In genomic region chr22:36398602-36399472, GRCh38 we compare ENCODE assay signal across 12 cellular contexts. TPM values are rescaled to one million over a fixed set of nuclear protein-coding genes. Genes with fewer than 3 reads are reported as not detected.
DNase-seq lines count a peak whose midpoint lies in the region; ATAC-seq, FAIRE-seq and TF ChIP-seq lines count a peak whose summit lies in the region.
"Had no signal": no experiment of that assay in that cellular context is flagged by ENCODE, and none has a peak within 500 bp of the region (broad histone marks: within the 10 kb centered on the region; RNA-seq: fewer than 3 reads in every experiment).

No MANE protein-coding gene starts in this region.

- no peaks in the 10 kb centered on the region for H3K27me3 ChIP-seq in ACC112 (ENCODE audit: insufficient read depth, low read length)
- no peaks in the 10 kb centered on the region for H3K27me3 ChIP-seq in HCT116 (ENCODE audit: insufficient read depth, low read length)
- no peaks in the 10 kb centered on the region for H3K27me3 ChIP-seq in HepG2 (ENCODE audit: control insufficient read depth in 1 of 2, insufficient read depth in 2 of 2, low read length in 2 of 2)
- H3K27me3 ChIP-seq: body of pancreas, heart right ventricle had no signal

- POLR2A ChIA-PET in HCT116 (lab: Charles Lee) (interaction anchor here (1.3 to 4.2 kb wide), 2 partner anchors 11 to 12 kb away, joined by 3 to 17 read pairs; partner anchors contain the start of gene MYH9), HepG2 (lab: Yijun Ruan, JAX) (interaction anchor here (0.7 to 4.2 kb wide), 6 partner anchors 11 to 83 kb away, joined by 3 to 26 read pairs (median 3); partner anchors contain the start of genes MYH9 and TXN2)

- H4K20me1 ChIP-seq in HCT116 (ENCODE audit: insufficient read depth) (no peaks in the 10 kb centered on the region), HepG2 (ENCODE audit: insufficient read depth, low read length) (no peaks in the 10 kb centered on the region)

- no peak overlapping the region for H3K9ac ChIP-seq in HCT116 (ENCODE audit: low read length)
- H3K9ac ChIP-seq in HepG2 (ENCODE audit: insufficient read depth, low read depth, low read length), result no peak overlapping the region

- TF ChIP-seq POLR2A in HCT116 (IDR thresholded peaks at IDR 0.05; ENCODE audit: borderline replicate concordance, extremely low read depth, insufficient read depth, insufficient read length), result no peak
- TF ChIP-seq POLR2A in HepG2 (IDR thresholded peaks at IDR 0.05; ENCODE audit: insufficient read depth in 1 of 2, low read depth in 2 of 2, low read length in 2 of 2), result no peak

- ATAC-seq in HCT116 (0 out of 2 replicates have a peak, but pooled peaks have one; percentile 6), HepG2 (no peak; the same call in 2 of the 3 replicates), Right ventricle myocardium inferior (no peak), HG03175 (IDR thresholded peaks at IDR 0.05; ENCODE audit: unreplicated experiment) (no peak)
- ATAC-seq: body of pancreas had no signal

- H2AFZ ChIP-seq in ACC112 (ENCODE audit: low read length, unreplicated experiment) (no peak overlapping the region), HCT116 (ENCODE audit: low read depth, low read length, poor library complexity, severe bottlenecking) (no peak overlapping the region), HepG2 (ENCODE audit: low read length) (no peak overlapping the region)

- TF ChIP-seq RAD21 in HCT116 (IDR thresholded peaks at IDR 0.05; ENCODE audit: low read depth) (no peak), HepG2 (CRISPR knock-in tag; IDR thresholded peaks at IDR 0.05) (no peak)

- WGBS in HepG2 (ENCODE audit: low lambda C conversion rate), result 51% methylated on average over 10 of the region's 10 CpGs

- no peaks in the 10 kb centered on the region for H3K9me3 ChIP-seq in HCT116 (ENCODE audit: control insufficient read depth in 1 of 2, insufficient read depth in 1 of 2, low read depth in 1 of 2, low read length in 2 of 2)
- H3K9me3 ChIP-seq in HepG2 (ENCODE audit: low read length), result no peaks in the 10 kb centered on the region
- H3K9me3 ChIP-seq: body of pancreas, heart right ventricle had no signal

- no peak overlapping the region for H3K4me3 ChIP-seq in ACC112 (ENCODE audit: low read depth, low read length)
- peak overlapping the region in 1 of 2 experiments; percentile 13; a peak in 1 of 4 replicates for H3K4me3 ChIP-seq in HCT116 (replicated peaks in 1 of 2; ENCODE audit: low read depth in 1 of 2, low read length in 2 of 2)
- no peak overlapping the region for H3K4me3 ChIP-seq in HepG2 (replicated peaks in 1 of 3; ENCODE audit: insufficient read depth in 1 of 3, low read depth in 2 of 3, low read length in 3 of 3)
- H3K4me3 ChIP-seq: body of pancreas, heart right ventricle had no signal

- BruUV-seq in HCT116 (replicated peaks; lab: Mats Ljungman, UMichigan) (no TSS peak), HepG2 (replicated peaks; lab: Mats Ljungman, UMichigan) (no TSS peak)

- no peak for FAIRE-seq in HepG2 (lab: Jason Lieb, UNC)

- no peaks in the 10 kb centered on the region for H3K9me2 ChIP-seq in HCT116 (ENCODE audit: insufficient read depth)

- RAD21 ChIA-PET in HCT116 (lab: Charles Lee; ENCODE audit: low non-redundant PET in 1 of 2, low total read pairs in 2 of 2, uncharacterized antibody in 2 of 2, unreplicated experiment in 2 of 2), result no interaction called here

- CTCF ChIA-PET in HCT116 (lab: Charles Lee) (no interaction called here), HepG2 (lab: Yijun Ruan, JAX; ENCODE audit: low intra/inter-chr PET ratio, low total read pairs) (no interaction called here)

- peak overlapping the region; percentile 59 for H3K4me2 ChIP-seq in HCT116 (ENCODE audit: low read length)
- peak overlapping the region; percentile 38 for H3K4me2 ChIP-seq in HepG2 (ENCODE audit: low read depth, low read length)

- in situ Hi-C loops in HepG2 (cut with HindIII; ENCODE audit: extremely low pct_ligation_motif_present, low pct_unique_long_range_greater_than_20kb), result no loop called here

- H3K36me3 ChIP-seq in ACC112 (ENCODE audit: insufficient read depth, low read length) (no peaks in the 10 kb centered on the region), HCT116 (ENCODE audit: control insufficient read depth in 1 of 2, insufficient read depth in 2 of 2, low read length in 2 of 2) (no peaks in the 10 kb centered on the region), HepG2 (replicated peaks in 1 of 2; ENCODE audit: control insufficient read depth in 1 of 2, insufficient read depth in 2 of 2, low read length in 2 of 2) (no peaks in the 10 kb centered on the region)
- H3K36me3 ChIP-seq: heart right ventricle had no signal

- TF ChIP-seq CTCF in HCT116 (IDR thresholded peaks at IDR 0.05 in 2 of 3, conservative IDR thresholded peaks at IDR 0.05 in 1 of 3; ENCODE audit: borderline replicate concordance in 1 of 3, insufficient read depth in 1 of 3, low read depth in 2 of 3, low read length in 2 of 3) (no peak), HepG2 (CRISPR knock-in tag; IDR thresholded peaks at IDR 0.05) (no peak)

- H3K79me2 ChIP-seq in ACC112 (ENCODE audit: control insufficient read depth, insufficient read depth, low read length, unreplicated experiment) (no peaks in the 10 kb centered on the region), HCT116 (ENCODE audit: insufficient read depth, low read length) (no peaks in the 10 kb centered on the region), HepG2 (ENCODE audit: insufficient read depth, low read length) (no peaks in the 10 kb centered on the region)

- H3K4me1 ChIP-seq in ACC112 (ENCODE audit: control insufficient read depth, insufficient read depth, low read length, unreplicated experiment) (peaks cover 34% of the 10 kb centered on the region), HCT116 (ENCODE audit: control insufficient read depth in 1 of 2, insufficient read depth in 2 of 2, low read length in 2 of 2) (peaks cover 23 to 48% of the 10 kb centered on the region in 2 experiments), HepG2 (ENCODE audit: insufficient read depth, low read length) (peaks cover 49% of the 10 kb centered on the region)

- no peak for DNase-seq in HCT116 (ENCODE audit: low read depth, low spot score)
- DNase-seq in astrocyte of the hippocampus (ENCODE audit: low read depth, low spot score), result peak; percentile 53
- DNase-seq in HepG2 (ENCODE audit: low spot score), result peak; percentile 51
- DNase-seq in retina, result no peak
- DNase-seq in Right ventricle myocardium inferior (ENCODE audit: missing footprints), result no peak
- no peak for DNase-seq in NCI-H1436 (lab: John Stamatoyannopoulos, UW)
- DNase-seq: activated CD4-positive, alpha-beta T cell treated with anti-CD3 and anti-CD28 coated beads for 4 hours; body of pancreas; heart right ventricle; NCI-H1417 treated with DMSO at 0.1 percent for 48 hours had no signal

- intact Hi-C loops in HCT116 (cut with micrococcal nuclease) (no loop called here), HepG2 (cut with micrococcal nuclease; ENCODE audit: unreplicated experiment) (no loop called here), Right ventricle myocardium inferior (cut with DNase I) (no loop called here)

- TF ChIP-seq EP300 in HepG2 (IDR thresholded peaks at IDR 0.05; ENCODE audit: low read depth in 2 of 2, low read length in 2 of 2), result no peak
- no peak for TF ChIP-seq EP300 in HepG2 (CRISPR knock-in tag; IDR thresholded peaks at IDR 0.05; ENCODE audit: borderline replicate concordance)

- H3K27ac ChIP-seq in ACC112 (ENCODE audit: low read depth, low read length) (peak overlapping the region; percentile 73), HCT116 (ENCODE audit: low read depth, low read length) (no peak overlapping the region), HepG2 (ENCODE audit: extremely low read length, insufficient read depth, low read length) (no peak overlapping the region)
- H3K27ac ChIP-seq: body of pancreas had no signal

TF ChIP-seq in HCT116, 20 proteins besides CTCF, POLR2A, EP300 and RAD21 (continues in another document):
- TF ChIP-seq MAX (IDR thresholded peaks at IDR 0.05), result no peak

TF ChIP-seq in HepG2, 621 proteins besides CTCF, POLR2A, EP300 and RAD21 (continues in another document):
- TF ChIP-seq KDM3A (CRISPR knock-in tag; IDR thresholded peaks at IDR 0.05; ENCODE audit: low read depth) (no peak), ZNF709 (CRISPR knock-in tag; IDR thresholded peaks at IDR 0.05) (no peak), GABPA (IDR thresholded peaks at IDR 0.05; ENCODE audit: low read depth, low read length) (no peak), GABPA (CRISPR knock-in tag; IDR thresholded peaks at IDR 0.05; ENCODE audit: low read depth) (no peak), ADNP (CRISPR knock-in tag; IDR thresholded peaks at IDR 0.05) (no peak), ZNF10 (CRISPR knock-in tag; IDR thresholded peaks at IDR 0.05; ENCODE audit: borderline replicate concordance, low read depth) (no peak), CHD2 (IDR thresholded peaks at IDR 0.05; ENCODE audit: low read depth, low read length) (no peak), ZNF501 (CRISPR knock-in tag; IDR thresholded peaks at IDR 0.05) (no peak), CEBPG (CRISPR knock-in tag; IDR thresholded peaks at IDR 0.05) (no peak), YEATS2 (CRISPR knock-in tag; IDR thresholded peaks at IDR 0.05; ENCODE audit: borderline replicate concordance) (no peak)

RNA-seq across cellular contexts. Expression of gene MYH9, which starts 11.1 kb away (rescaled TPM):
- 258 TPM for total RNA-seq in HCT116 (2021; ENCODE audit: unreplicated experiment)
- polyA plus RNA-seq in HCT116 (2012), result 205 and 249 TPM in 2 replicates
- 98.5 and 125 TPM in 2 replicates for total RNA-seq in HepG2 (2016; rRNA removed; fragmentation: Illumina TruSeq; extraction: Trizol)
- total RNA-seq in HepG2 (2016; cell fraction: cytosol; rRNA removed; fragmentation: Illumina TruSeq; extraction: Trizol; ENCODE audit: low read depth), result 28.5 and 28.7 TPM in 2 replicates
- total RNA-seq in HepG2 (2016; cell fraction: insoluble cytoplasmic fraction; rRNA removed; fragmentation: Illumina TruSeq; extraction: Trizol), result 92.9 and 102 TPM in 2 replicates
- total RNA-seq in HepG2 (2016; cell fraction: membrane; rRNA removed; fragmentation: Illumina TruSeq; extraction: Trizol), result 39.3 and 47.1 TPM in 2 replicates
- 73.0 and 81.6 TPM in 2 replicates for total RNA-seq in HepG2 (2016; cell fraction: nucleus; rRNA removed; fragmentation: Illumina TruSeq; extraction: Trizol)
- 50.7 and 60.6 TPM in 2 replicates for polyA plus RNA-seq in HepG2 (2011; rRNA removed)
- polyA plus RNA-seq in HepG2 (2011; cell fraction: cytosol; rRNA removed), result 31.6 and 39.3 TPM in 2 replicates
- 68.4 and 91.3 TPM in 2 replicates for polyA plus RNA-seq in HepG2 (2011; cell fraction: nucleus; rRNA removed)
- polyA plus RNA-seq in HepG2 (2012), result 88.3 and 93.4 TPM in 2 replicates
- 3.6 and 4.2 TPM in 2 replicates for polyA plus RNA-seq in HepG2 (2016; cell fraction: cytosol; fragmentation: Illumina TruSeq; extraction: Trizol; ENCODE audit: low read depth)
- polyA plus RNA-seq in HepG2 (2016; cell fraction: insoluble cytoplasmic fraction; fragmentation: Illumina TruSeq; extraction: Trizol; ENCODE audit: low read depth), result 72.0 and 110 TPM in 2 replicates
- 8.1 and 11.6 TPM in 2 replicates for polyA plus RNA-seq in HepG2 (2016; cell fraction: membrane; fragmentation: Illumina TruSeq; extraction: Trizol; ENCODE audit: low read depth)
- 106 and 113 TPM in 2 replicates for polyA plus RNA-seq in HepG2 (2016; cell fraction: nucleus; fragmentation: Illumina TruSeq; extraction: Trizol; ENCODE audit: insufficient read depth, low read depth)
- 124 and 180 TPM in 2 replicates for polyA minus RNA-seq in HepG2 (2011; rRNA and poly(A)+ RNA removed; ENCODE audit: low replicate concordance)
- polyA minus RNA-seq in HepG2 (2011; cell fraction: cytosol; rRNA and poly(A)+ RNA removed), result 125 and 176 TPM in 2 replicates
- 61.9 and 97.5 TPM in 2 replicates for polyA minus RNA-seq in HepG2 (2011; cell fraction: nucleus; rRNA and poly(A)+ RNA removed)
- total RNA-seq in Right ventricle myocardium inferior, result 180 TPM

Comparison
In these comparisons a context has a peak if more than half of its experiments do, and no peak if none do; other contexts are left out.
1. DNase-seq: peak in astrocyte of the hippocampus (single experiment) and HepG2 (single experiment); none in HCT116 (single experiment), retina (single experiment), Right ventricle myocardium inferior (single experiment) and NCI-H1436 (single experiment).